16 cellular contexts compared by ENCODE assay signal in genomic region chr5:62326702-62327101, GRCh38. TPM values are rescaled to one million over a fixed set of nuclear protein-coding genes. Genes with fewer than 3 reads are reported as not detected.
DNase-seq lines count a peak whose midpoint lies in the region; ATAC-seq and TF ChIP-seq lines count a peak whose summit lies in the region.
"Had no signal": no experiment of that assay in that cellular context is flagged by ENCODE, and none has a peak within 500 bp of the region (broad histone marks: within the 10 kb centered on the region; RNA-seq: fewer than 3 reads in every experiment).

No MANE protein-coding gene starts in this region.

- peaks cover 5 to 42% (median 34%) of the 10 kb centered on the region in 11 experiments for H3K36me3 ChIP-seq in BLaER1 treated with 17β-estradiol and CSF1 and Interleukin-3, amounts not matched to agents 10 nM and 100 nM
- H3K36me3 ChIP-seq: ovary, transverse colon had no signal

- no peak overlapping the region for H3K4me3 ChIP-seq in BLaER1 treated with 17β-estradiol and CSF1 and Interleukin-3, amounts not matched to agents 10 nM and 100 nM
- H3K4me3 ChIP-seq: ovary, transverse colon had no signal

- H3K9me3 Mint-ChIP-seq in activated T-helper 17 cell treated with anti-CD3 and anti-CD28 coated beads, Interleukin-2, amount 50 U/mL, for 72 hours: no peaks in the 10 kb centered on the region
- H3K9me3 Mint-ChIP-seq: IgD-negative memory B cell had no signal

- peak overlapping the region; percentile 62 for H3K4me3 Mint-ChIP-seq in activated T-helper 17 cell treated with anti-CD3 and anti-CD28 coated beads, Interleukin-2, amount 50 U/mL, for 72 hours

- peaks cover 97% of the 10 kb centered on the region for H3K36me3 Mint-ChIP-seq in activated T-helper 17 cell treated with anti-CD3 and anti-CD28 coated beads, Interleukin-2, amount 50 U/mL, for 72 hours (ENCODE audit: low read depth)

- H3K4me2 ChIP-seq in BLaER1 treated with 17β-estradiol and CSF1 and Interleukin-3, amounts not matched to agents 10 nM and 100 nM: peak overlapping the region in 9 of 11 experiments; percentile 1 to 47 (median 8); a peak in 5 of 22 replicates

- peak; percentile 60 for DNase-seq in islet precursor cell
- DNase-seq in stimulated activated CD4-positive, alpha-beta T cell treated with anti-CD3 and anti-CD28 coated beads, Interleukin-2, amount 100 ng/mL, for 48 hours: no peak
- DNase-seq in activated CD4-positive, CD25-positive, alpha-beta regulatory T cell treated with anti-CD3 and anti-CD28 coated beads, Interleukin-2, amount 50 U/mL, for 72 hours: no peak
- no peak for DNase-seq in NCI-H2171 (lab: John Stamatoyannopoulos, UW)
- no peak for DNase-seq in AG20443 (ENCODE audit: low spot score)
- DNase-seq: activated CD8-positive, alpha-beta memory T cell treated with anti-CD3 and anti-CD28 coated beads, Interleukin-2, amount 50 U/mL, for 4 hours; effector CD8-positive, alpha-beta T cell; hippocampal formation; ovary; stimulated activated CD4-positive, alpha-beta T cell treated with anti-CD3 and anti-CD28 coated beads, Interleukin-2, amount 100 ng/mL, for 24 hours; transverse colon; WERI-Rb-1 had no signal

- peaks cover 40% of the 10 kb centered on the region for H3K4me1 Mint-ChIP-seq in activated T-helper 17 cell treated with anti-CD3 and anti-CD28 coated beads, Interleukin-2, amount 50 U/mL, for 72 hours

- peak overlapping the region; percentile 78 for H3K27ac Mint-ChIP-seq in activated T-helper 17 cell treated with anti-CD3 and anti-CD28 coated beads, Interleukin-2, amount 50 U/mL, for 72 hours

- H3K9ac ChIP-seq in BLaER1 treated with 17β-estradiol and CSF1 and Interleukin-3, amounts not matched to agents 10 nM and 100 nM: no peak overlapping the region

- TF ChIP-seq POLR2A in GM18505 (IDR thresholded peaks at IDR 0.05; ENCODE audit: borderline replicate concordance, extremely low read depth, insufficient read depth, insufficient read length): no peak

- no peak overlapping the region for H3K27ac ChIP-seq in BLaER1 treated with 17β-estradiol and CSF1 and Interleukin-3, amounts not matched to agents 10 nM and 100 nM
- H3K27ac ChIP-seq: ovary, transverse colon, WERI-Rb-1 had no signal

- peaks cover 49 to 100% (median 92%) of the 10 kb centered on the region in 11 experiments; a peak in 21 of 22 replicates for H4K20me1 ChIP-seq in BLaER1 treated with 17β-estradiol and CSF1 and Interleukin-3, amounts not matched to agents 10 nM and 100 nM

- no peaks in the 10 kb centered on the region for H3K27me3 ChIP-seq in BLaER1 treated with 17β-estradiol and CSF1 and Interleukin-3, amounts not matched to agents 10 nM and 100 nM
- H3K27me3 ChIP-seq: ovary, transverse colon had no signal

- H3K9me3 ChIP-seq in BLaER1 treated with 17β-estradiol and CSF1 and Interleukin-3, amounts not matched to agents 10 nM and 100 nM (replicated peaks in 1 of 11): peaks cover 0 to 3% (median 0%) of the 10 kb centered on the region in 11 experiments; a peak in 3 of 22 replicates
- H3K9me3 ChIP-seq: ovary, transverse colon had no signal

- peak; percentile 16 for ATAC-seq in GM18505 (IDR thresholded peaks at IDR 0.05; ENCODE audit: unreplicated experiment)
- no peak for ATAC-seq in activated T-helper 17 cell treated with anti-CD3 and anti-CD28 coated beads, Interleukin-2, amount 50 U/mL, for 72 hours (replicated peaks)

- no peaks in the 10 kb centered on the region for H3K27me3 Mint-ChIP-seq in activated T-helper 17 cell treated with anti-CD3 and anti-CD28 coated beads, Interleukin-2, amount 50 U/mL, for 72 hours
- H3K27me3 Mint-ChIP-seq: IgD-negative memory B cell had no signal

- H3K4me1 ChIP-seq in BLaER1 treated with 17β-estradiol and CSF1 and Interleukin-3, amounts not matched to agents 10 nM and 100 nM: peaks cover 36 to 70% (median 54%) of the 10 kb centered on the region in 10 experiments
- H3K4me1 ChIP-seq: transverse colon had no signal

RNA-seq across cellular contexts. Expression of gene KIF2A, which starts 20.7 kb away (rescaled TPM):
- total RNA-seq in activated T-helper 17 cell treated with anti-CD3 and anti-CD28 coated beads, Interleukin-2, amount 50 U/mL, for 72 hours: 100 to 1,000 TPM; 243 to 283 TPM
